Comparison of ENCODE assay signal across 16 cellular contexts in genomic region chr11:58926695-58927094, GRCh38. TPM values are rescaled to one million over a fixed set of nuclear protein-coding genes. Genes with fewer than 3 reads are reported as not detected.
A peak's percentile ranks its signal among the peaks of the same experiment; 100 is the strongest.
DNase-seq lines count a peak whose midpoint lies in the region; ATAC-seq and TF ChIP-seq lines count a peak whose summit lies in the region.
"Had no signal": no experiment of that assay in that cellular context is flagged by ENCODE, and none has a peak within 500 bp of the region (broad histone marks: within the 10 kb centered on the region; RNA-seq: fewer than 3 reads in every experiment).

No MANE protein-coding gene starts in this region.

- DNase-seq in NCI-H69 (lab: John Stamatoyannopoulos, UW) (peak; percentile 29), fibroblast of lung (ENCODE audit: low read depth in 2 of 2) (peak; percentile 48 to 75), neural progenitor cell (ENCODE audit: low spot score) (no peak), ecto neural progenitor cell (ENCODE audit: low spot score) (no peak), SJCRH30 (no peak), tibial artery (no peak)
- DNase-seq: activated B cell treated with CpG ODN at 0.5 μM for 24 hours, MM.1S, NCI-H2107, occipital lobe had no signal

- H3K27ac ChIP-seq in BLaER1 (no peak overlapping the region), fibroblast of lung (ENCODE audit: insufficient read depth, low read length) (no peak overlapping the region), neural progenitor cell (no peak overlapping the region), SJCRH30 (no peak overlapping the region), tibial artery (no peak overlapping the region)
- H3K27ac ChIP-seq: epithelial cell of prostate, SJSA1, thoracic aorta had no signal

- no peak overlapping the region for H3K27ac Mint-ChIP-seq in neural progenitor cell
- H3K27ac Mint-ChIP-seq: activated B cell treated with CpG ODN at 0.5 μM for 24 hours had no signal

- H3K4me1 ChIP-seq in BLaER1 (peaks cover 35% of the 10 kb centered on the region), fibroblast of lung (ENCODE audit: control insufficient read depth, extremely low read depth, insufficient read depth, low read length) (no peaks in the 10 kb centered on the region), neural progenitor cell (peaks cover 43% of the 10 kb centered on the region), SJCRH30 (no peaks in the 10 kb centered on the region), tibial artery (peaks cover 0 to 9% (median 3%) of the 10 kb centered on the region in 4 donors)
- H3K4me1 ChIP-seq: SJSA1 had no signal

- no peaks in the 10 kb centered on the region for H3K9me3 ChIP-seq in BLaER1
- H3K9me3 ChIP-seq in fibroblast of lung (ENCODE audit: control insufficient read depth, insufficient read depth, low read depth, low read length): no peaks in the 10 kb centered on the region
- H3K9me3 ChIP-seq in neural progenitor cell (ENCODE audit: low read depth): no peaks in the 10 kb centered on the region
- H3K9me3 ChIP-seq in SJCRH30 (replicated peaks): no peaks in the 10 kb centered on the region
- no peaks in the 10 kb centered on the region for H3K9me3 ChIP-seq in tibial artery
- H3K9me3 ChIP-seq: SJSA1, thoracic aorta had no signal

- H3K4me1 Mint-ChIP-seq in neural progenitor cell: peaks cover 32% of the 10 kb centered on the region

- H3K9ac ChIP-seq in BLaER1: no peak overlapping the region
- no peak overlapping the region for H3K9ac ChIP-seq in fibroblast of lung (ENCODE audit: insufficient read depth, low read length)
- no peak overlapping the region for H3K9ac ChIP-seq in neural progenitor cell

- TF ChIP-seq CTCF in fibroblast of lung (conservative IDR thresholded peaks at IDR 0.05 in 1 of 2, IDR thresholded peaks at IDR 0.05 in 1 of 2; ENCODE audit: low read depth in 1 of 2, low read length in 2 of 2) (no peak), neural progenitor cell (IDR thresholded peaks at IDR 0.05) (no peak), tibial artery (IDR thresholded peaks at IDR 0.05) (no peak)

- no peak overlapping the region for H3K4me3 Mint-ChIP-seq in neural progenitor cell

- no peaks in the 10 kb centered on the region for H4K20me1 ChIP-seq in BLaER1
- no peaks in the 10 kb centered on the region for H4K20me1 ChIP-seq in fibroblast of lung (ENCODE audit: control insufficient read depth, extremely low read depth, insufficient read depth, low read length)
- no peaks in the 10 kb centered on the region for H4K20me1 ChIP-seq in neural progenitor cell (ENCODE audit: low read depth)

- peaks cover 30% of the 10 kb centered on the region for H3F3A ChIP-seq in neural progenitor cell (ENCODE audit: low read depth)

- H3K36me3 ChIP-seq in BLaER1: no peaks in the 10 kb centered on the region
- H3K36me3 ChIP-seq in fibroblast of lung (ENCODE audit: control insufficient read depth, insufficient read depth, low read length): no peaks in the 10 kb centered on the region
- no peaks in the 10 kb centered on the region for H3K36me3 ChIP-seq in neural progenitor cell
- H3K36me3 ChIP-seq in SJCRH30: no peaks in the 10 kb centered on the region
- no peaks in the 10 kb centered on the region for H3K36me3 ChIP-seq in tibial artery
- H3K36me3 ChIP-seq: SJSA1, thoracic aorta had no signal

- H3K4me2 ChIP-seq in BLaER1 (peak overlapping the region; percentile 53), fibroblast of lung (ENCODE audit: extremely low read depth, insufficient read depth, low read length) (no peak overlapping the region), neural progenitor cell (peak overlapping the region; percentile 77)

- H2AFZ ChIP-seq in fibroblast of lung (ENCODE audit: low read length): no peak overlapping the region
- peak overlapping the region; percentile 31 for H2AFZ ChIP-seq in neural progenitor cell (replicated peaks)

- H3K79me2 ChIP-seq in fibroblast of lung (ENCODE audit: control insufficient read depth, insufficient read depth, low read length) (no peaks in the 10 kb centered on the region), neural progenitor cell (ENCODE audit: low read depth) (no peaks in the 10 kb centered on the region)

- ATAC-seq in GM18873 (IDR thresholded peaks at IDR 0.05; ENCODE audit: low FRiP score, unreplicated experiment): no peak

- H3K36me3 Mint-ChIP-seq in neural progenitor cell: no peaks in the 10 kb centered on the region

- intact Hi-C loops in tibial artery (cut with DNase I; ENCODE audit: low total_unique reads): no loop called here

- H3K27me3 ChIP-seq in BLaER1: no peaks in the 10 kb centered on the region
- no peaks in the 10 kb centered on the region for H3K27me3 ChIP-seq in fibroblast of lung (ENCODE audit: control insufficient read depth, insufficient read depth, low read length)
- H3K27me3 ChIP-seq in neural progenitor cell: no peaks in the 10 kb centered on the region
- H3K27me3 ChIP-seq in SJCRH30: no peaks in the 10 kb centered on the region
- peaks cover 0 to 11% of the 10 kb centered on the region in 2 donors for H3K27me3 ChIP-seq in tibial artery

- peaks cover 5% of the 10 kb centered on the region for H3K27me3 Mint-ChIP-seq in neural progenitor cell (ENCODE audit: insufficient read depth, low read depth)

- H3K4me3 ChIP-seq in BLaER1 (no peak overlapping the region), fibroblast of lung (replicated peaks in 1 of 4; ENCODE audit: control extremely low read depth in 1 of 4, insufficient read depth in 1 of 4, low read depth in 3 of 4, low read length in 4 of 4) (no peak overlapping the region), neural progenitor cell (peak overlapping the region; percentile 47), SJCRH30 (no peak overlapping the region), tibial artery (no peak overlapping the region)
- H3K4me3 ChIP-seq: SJSA1, thoracic aorta had no signal

- H3K9me3 Mint-ChIP-seq in neural progenitor cell: no peaks in the 10 kb centered on the region
- H3K9me3 Mint-ChIP-seq: activated B cell treated with CpG ODN at 0.5 μM for 24 hours had no signal

RNA-seq across cellular contexts. Expression of gene GLYATL1, which starts 12.6 kb away (rescaled TPM):
- total RNA-seq in fibroblast of lung (0.33 TPM in 1 of 2 replicates, not detected in the other), neural progenitor cell (ENCODE audit: low replicate concordance) (9.1 and 10.9 TPM in 2 replicates)
- polyA plus RNA-seq in fibroblast of lung: 0.51 and 0.56 TPM in 2 replicates
- 0.22 and 0.31 TPM in 2 replicates for polyA plus RNA-seq in fibroblast of lung (2012)
- polyA minus RNA-seq in fibroblast of lung (ENCODE audit: low replicate concordance): not detected in 2 replicates
- total RNA-seq in SJCRH30 (2014; rRNA removed; shearing (Covaris generic)): not detected in 2 replicates
- total RNA-seq: activated B cell treated with CpG ODN at 0.5 μM for 24 hours, mesenteric fat pad, thoracic aorta had no signal

Comparison
In these comparisons a context has a peak if more than half of its experiments do, and no peak if none do; other contexts are left out.
1. DNase-seq: peak in NCI-H69 (single experiment) and fibroblast of lung (2 of 2); none in neural progenitor cell (single experiment), ecto neural progenitor cell (single experiment), SJCRH30 (0 of 2) and tibial artery (0 of 2).